ENCODE assay signal across 8 cellular contexts in the genomic region with DNA sequence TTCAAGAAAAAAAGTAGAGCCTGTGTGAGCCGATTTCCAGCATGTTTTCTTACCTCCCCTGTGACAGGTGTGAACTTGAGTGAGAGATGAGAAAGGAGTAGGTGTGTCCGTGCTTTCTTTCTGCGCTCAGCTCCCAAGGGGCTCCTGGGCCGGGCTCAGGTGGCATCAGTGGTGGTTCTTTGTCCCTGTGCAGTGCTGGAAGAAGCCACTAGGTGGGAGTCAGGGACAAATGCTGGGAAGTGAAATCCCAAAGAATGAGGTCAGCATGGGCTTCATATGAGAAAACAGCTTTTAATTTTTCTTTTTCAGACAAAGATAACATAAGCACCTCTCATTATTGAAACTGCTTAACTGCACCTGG. TPM values are rescaled to one million over a fixed set of nuclear protein-coding genes. Genes with fewer than 3 reads are reported as not detected.
A peak's percentile ranks its signal among the peaks of the same experiment; 100 is the strongest.
DNase-seq lines count a peak whose midpoint lies in the region; ATAC-seq, FAIRE-seq and TF ChIP-seq lines count a peak whose summit lies in the region.

No MANE protein-coding gene starts in this region.

- no peaks in the 10 kb centered on the region for H3K79me2 ChIP-seq in DND-41 (ENCODE audit: insufficient read depth, low read length)
- H3K79me2 ChIP-seq in OCI-LY7 (ENCODE audit: insufficient read depth, low read depth, low read length) = no peaks in the 10 kb centered on the region

- H3K9me3 ChIP-seq in DND-41 (ENCODE audit: insufficient read depth, low read length, severe bottlenecking) = no peaks in the 10 kb centered on the region
- H3K9me3 ChIP-seq in OCI-LY7 (ENCODE audit: low read length) = peaks cover 18% of the 10 kb centered on the region; the same call in 1 of the 2 replicates
- H3K9me3 ChIP-seq in mesenchymal stem cell (ENCODE audit: control insufficient read depth, low read length) = peaks cover 5% of the 10 kb centered on the region
- H3K9me3 ChIP-seq in vagina = no peaks in the 10 kb centered on the region

- H3K27me3 ChIP-seq in DND-41 (ENCODE audit: insufficient read depth, low read length, poor library complexity) = peaks cover 50% of the 10 kb centered on the region
- peaks cover 0 to 23% of the 10 kb centered on the region in 2 experiments for H3K27me3 ChIP-seq in mesenchymal stem cell (ENCODE audit: control insufficient read depth in 1 of 2, insufficient read depth in 1 of 2, low read length in 2 of 2)
- no peaks in the 10 kb centered on the region for H3K27me3 ChIP-seq in vagina

- peaks cover 9% of the 10 kb centered on the region for H3K4me1 ChIP-seq in DND-41 (ENCODE audit: insufficient read depth, low read length)
- H3K4me1 ChIP-seq in OCI-LY7 (ENCODE audit: insufficient read depth, low read length, poor library complexity, severe bottlenecking) = no peaks in the 10 kb centered on the region
- peaks cover 28% of the 10 kb centered on the region for H3K4me1 ChIP-seq in mesenchymal stem cell (ENCODE audit: control insufficient read depth, insufficient read depth, low read depth, low read length)
- H3K4me1 ChIP-seq in vagina = peaks cover 25% of the 10 kb centered on the region

- H2AK5ac ChIP-seq in mesenchymal stem cell (ENCODE audit: low read length, severe bottlenecking) = no peak overlapping the region

- H2BK15ac ChIP-seq in mesenchymal stem cell (ENCODE audit: low read depth, poor library complexity, severe bottlenecking) = no peak overlapping the region

- peak overlapping the region in 1 of 2 experiments; percentile 9 for H3K4ac ChIP-seq in mesenchymal stem cell (ENCODE audit: low read depth in 1 of 2, low read length in 2 of 2)

- H4K8ac ChIP-seq in mesenchymal stem cell (ENCODE audit: low read length) = no peak overlapping the region

- no peak overlapping the region for H3K14ac ChIP-seq in mesenchymal stem cell (ENCODE audit: low read length in 2 of 2)

- peak; percentile 42 for DNase-seq in DND-41
- peak; percentile 57 for DNase-seq in HTR-8/SVneo (ENCODE audit: insufficient read length, low spot score)
- DNase-seq in OCI-LY7 (ENCODE audit: low spot score) = peak; percentile 23
- DNase-seq in ecto neural progenitor cell (ENCODE audit: low spot score) = peak; percentile 79
- DNase-seq in mesenchymal stem cell = peak; percentile 81
- DNase-seq in vagina (ENCODE audit: extremely low spot score in 2 of 2) = no peak
- no peak for DNase-seq in activated CD4-positive, CD25-positive, alpha-beta regulatory T cell treated with anti-CD3 and anti-CD28 coated beads, Interleukin-2, amount 50 U/mL, for 72 hours

- TF ChIP-seq POLR2A in vagina (IDR thresholded peaks at IDR 0.05) = no peak

- peak; percentile 80 for TF ChIP-seq CTCF in DND-41 (IDR thresholded peaks at IDR 0.05; ENCODE audit: borderline replicate concordance, extremely low read depth, low read length, poor library complexity, severe bottlenecking)
- TF ChIP-seq CTCF in OCI-LY7 (conservative IDR thresholded peaks at IDR 0.05; ENCODE audit: low read length) = peak; percentile 72
- peak; percentile 87 to 91 (median 87) for TF ChIP-seq CTCF in vagina (IDR thresholded peaks at IDR 0.05)

- H3K23ac ChIP-seq in mesenchymal stem cell (ENCODE audit: low read length in 2 of 2) = no peak overlapping the region

- FAIRE-seq in HTR-8/SVneo (lab: Jason Lieb, UNC) = no peak

- no peak overlapping the region for H3K27ac ChIP-seq in DND-41 (ENCODE audit: low read length)
- no peak overlapping the region for H3K27ac ChIP-seq in OCI-LY7 (ENCODE audit: low read depth, low read length, poor library complexity, severe bottlenecking)
- H3K27ac ChIP-seq in mesenchymal stem cell (ENCODE audit: low read length, poor library complexity, severe bottlenecking) = no peak overlapping the region
- H3K27ac ChIP-seq in vagina = peak overlapping the region; percentile 40

- no peak overlapping the region for H2AFZ ChIP-seq in DND-41 (ENCODE audit: low read depth, low read length)
- no peak overlapping the region for H2AFZ ChIP-seq in OCI-LY7 (ENCODE audit: low read length)
- peak overlapping the region; percentile 56 for H2AFZ ChIP-seq in mesenchymal stem cell (ENCODE audit: low read depth, low read length)

- ATAC-seq in DND-41 (ENCODE audit: insufficient read depth, low read depth) (peak; percentile 52; the same call in 1 of the 3 replicates), GM18907 (IDR thresholded peaks at IDR 0.05; ENCODE audit: unreplicated experiment) (no peak)

- no peak overlapping the region for H3K4me2 ChIP-seq in DND-41 (ENCODE audit: insufficient read depth, low read length)
- H3K4me2 ChIP-seq in OCI-LY7 (ENCODE audit: low read length) = no peak overlapping the region
- H3K4me2 ChIP-seq in mesenchymal stem cell (ENCODE audit: low read length, poor library complexity, severe bottlenecking) = no peak overlapping the region

- no peak overlapping the region for H3K9ac ChIP-seq in DND-41 (ENCODE audit: low read depth, low read length)
- H3K9ac ChIP-seq in mesenchymal stem cell (ENCODE audit: low read length) = peak overlapping the region; percentile 42

- BruUV-seq in OCI-LY7 (replicated peaks; lab: Mats Ljungman, UMichigan) = no TSS peak

- POLR2A ChIA-PET in OCI-LY7 (lab: Charles Lee) = interaction anchor here (0.5 to 1.2 kb wide), 4 partner anchors 9 to 140 kb away, joined by 3 to 5 read pairs (median 4); no protein-coding TSS in a partner anchor

- no peaks in the 10 kb centered on the region for H3K79me1 ChIP-seq in mesenchymal stem cell (replicated peaks; ENCODE audit: low read length, poor library complexity, severe bottlenecking)

- no peaks in the 10 kb centered on the region for H3K9me2 ChIP-seq in OCI-LY7 (ENCODE audit: insufficient read depth, low read length)

- H3K36me3 ChIP-seq in DND-41 (ENCODE audit: insufficient read depth, low read length) (no peaks in the 10 kb centered on the region), OCI-LY7 (ENCODE audit: insufficient read depth, low read length) (peaks cover 74% of the 10 kb centered on the region), mesenchymal stem cell (ENCODE audit: control insufficient read depth in 1 of 2, insufficient read depth in 2 of 2, low read depth in 1 of 2, low read length in 2 of 2) (peaks cover 0 to 7% of the 10 kb centered on the region in 2 experiments), vagina (no peaks in the 10 kb centered on the region)

- no peak overlapping the region for H2BK120ac ChIP-seq in mesenchymal stem cell (ENCODE audit: low read depth, low read length)

- 3% methylated on average over 4 of the region's 4 CpGs for WGBS in mesenchymal stem cell

- no peak overlapping the region for H3K4me3 ChIP-seq in DND-41 (ENCODE audit: low read depth in 1 of 2, low read length in 2 of 2)
- no peak overlapping the region for H3K4me3 ChIP-seq in OCI-LY7 (ENCODE audit: low read depth, low read length, poor library complexity, severe bottlenecking)
- no peak overlapping the region for H3K4me3 ChIP-seq in mesenchymal stem cell (ENCODE audit: insufficient read depth in 1 of 2, low read depth in 1 of 2, low read length in 2 of 2)
- no peak overlapping the region for H3K4me3 ChIP-seq in vagina

- H4K20me1 ChIP-seq in DND-41 (ENCODE audit: insufficient read depth, low read length) (peaks cover 9% of the 10 kb centered on the region), OCI-LY7 (ENCODE audit: insufficient read depth, low read length) (peaks cover 5% of the 10 kb centered on the region; the same call in 1 of the 2 replicates)

- intact Hi-C loops in OCI-LY7 (cut with micrococcal nuclease; ENCODE audit: unreplicated experiment) = no loop called here
- intact Hi-C loops in vagina (cut with DNase I) = loop anchor here (5.0 kb wide), 1 partner anchor 96 kb away; no protein-coding TSS in a partner anchor

- H3K18ac ChIP-seq in mesenchymal stem cell (ENCODE audit: low read depth in 1 of 2, low read length in 2 of 2) = peak overlapping the region; percentile 58 to 60

- H2BK5ac ChIP-seq in mesenchymal stem cell (ENCODE audit: low read depth, low read length, poor library complexity, severe bottlenecking) = no peak overlapping the region

- H4K91ac ChIP-seq in mesenchymal stem cell (ENCODE audit: low read length) = peak overlapping the region; percentile 36

- CTCF ChIA-PET in OCI-LY7 (lab: Charles Lee; ENCODE audit: unreplicated experiment) = interaction anchor here (1.1 kb wide), 1 partner anchor 56 kb away, joined by 4 read pairs; no protein-coding TSS in a partner anchor

- peak overlapping the region in 1 of 2 experiments; percentile 80 for H2BK12ac ChIP-seq in mesenchymal stem cell (ENCODE audit: low read length in 2 of 2)

RNA-seq across cellular contexts. Expression of a gene that starts 57.8 kb away (rescaled TPM):
- total RNA-seq in OCI-LY7 (2014; rRNA removed; shearing (Covaris generic)) = 102 and 129 TPM in 2 replicates
- total RNA-seq in OCI-LY7 (2022) (182 and 196 TPM in 2 replicates), vagina (48.1 TPM)
- polyA plus RNA-seq in mesenchymal stem cell (2013, experiment 1 of 2) = 8.9 TPM
- 9.6 TPM for polyA plus RNA-seq in mesenchymal stem cell (2013, experiment 2 of 2)

Comparison
In these comparisons a context has a peak if more than half of its experiments do, and no peak if none do; other contexts are left out.
1. DNase-seq: peak in DND-41 (single experiment), HTR-8/SVneo (single experiment), OCI-LY7 (single experiment), ecto neural progenitor cell (single experiment) and mesenchymal stem cell (single experiment); none in vagina (0 of 2) and activated CD4-positive, CD25-positive, alpha-beta regulatory T cell treated with anti-CD3 and anti-CD28 coated beads, Interleukin-2, amount 50 U/mL, for 72 hours (single experiment).
2. Peak in every context shown above with its lines, with median percentiles within 50 percentile points of each other: CTCF ChIP-seq.